ENCODE assay signal across 21 cellular contexts in the genomic region with DNA sequence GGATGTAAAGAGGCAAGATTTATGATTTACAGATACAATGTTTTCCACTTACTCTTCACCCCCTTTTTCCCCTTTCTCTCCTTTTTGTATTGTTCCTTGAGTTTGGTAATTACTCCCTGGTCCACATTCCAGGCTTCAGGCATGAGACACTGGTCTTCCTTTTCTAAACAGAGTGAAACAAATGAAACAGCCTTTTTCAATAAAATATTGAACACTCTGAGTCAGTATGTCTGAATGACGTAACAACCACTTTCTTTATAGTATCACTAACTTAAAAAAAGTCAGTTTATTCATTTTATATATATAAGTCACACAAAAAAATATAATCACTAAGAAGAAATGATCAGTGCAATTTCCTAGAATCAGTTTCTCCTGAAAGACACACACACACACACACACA.
DNase-seq lines count a peak whose midpoint lies in the region; ATAC-seq, FAIRE-seq and TF ChIP-seq lines count a peak whose summit lies in the region.
"Had no signal": no experiment of that assay in that cellular context is flagged by ENCODE, and none has a peak within 500 bp of the region (broad histone marks: within the 10 kb centered on the region; RNA-seq: fewer than 3 reads in every experiment).

No MANE protein-coding gene starts in this region.

- no peak overlapping the region for H3K14ac ChIP-seq in mesenchymal stem cell (ENCODE audit: low read length in 2 of 2)

- H3K18ac ChIP-seq in mesenchymal stem cell (ENCODE audit: low read depth in 1 of 2, low read length in 2 of 2): no peak overlapping the region

- no CpG with 5 or more reads among the region's 1 CpG for WGBS in mesenchymal stem cell

- TF ChIP-seq CTCF in endothelial cell of umbilical vein (IDR thresholded peaks at IDR 0.05; ENCODE audit: extremely low read depth in 1 of 2, insufficient read depth in 1 of 2, low read depth in 1 of 2, low read length in 2 of 2): no peak

- no peak overlapping the region for H2BK5ac ChIP-seq in mesenchymal stem cell (ENCODE audit: low read depth, low read length, poor library complexity, severe bottlenecking)

- no peaks in the 10 kb centered on the region for H4K20me1 ChIP-seq in endothelial cell of umbilical vein (replicated peaks; ENCODE audit: control insufficient read depth, extremely low read depth, insufficient read depth, low read length)

- H3K4me3 ChIP-seq in endothelial cell of umbilical vein (replicated peaks in 1 of 3; ENCODE audit: insufficient read depth in 1 of 3, low read depth in 1 of 3, low read length in 3 of 3) (no peak overlapping the region), mesenchymal stem cell (ENCODE audit: insufficient read depth in 1 of 2, low read depth in 1 of 2, low read length in 2 of 2) (no peak overlapping the region)

- H3K9me3 ChIP-seq in endothelial cell of umbilical vein (replicated peaks; ENCODE audit: control insufficient read depth, insufficient read depth, low read length) (no peaks in the 10 kb centered on the region), mesenchymal stem cell (ENCODE audit: control insufficient read depth, low read length) (no peaks in the 10 kb centered on the region)
- H3K9me3 ChIP-seq: BE2C had no signal

- peak; percentile 12 for FAIRE-seq in endothelial cell of umbilical vein (lab: Jason Lieb, UNC)
- FAIRE-seq: HepG2 had no signal

- H3K23ac ChIP-seq in mesenchymal stem cell (ENCODE audit: low read length in 2 of 2): no peak overlapping the region

- intact Hi-C loops in endothelial cell of umbilical vein (cut with micrococcal nuclease): loop anchor here (5.0 kb wide), 1 partner anchor 81 kb away; the partner anchor contains the start of gene STRN

- no TSS peak for BruUV-seq in endothelial cell of umbilical vein (replicated peaks; lab: Mats Ljungman, UMichigan)

- ATAC-seq in activated naive CD4-positive, alpha-beta T cell treated with anti-CD3 and anti-CD28 coated beads, Interleukin-2, amount 50 U/mL, for 72 hours: no peak
- no peak for ATAC-seq in GM19395 (IDR thresholded peaks at IDR 0.05; ENCODE audit: unreplicated experiment)
- ATAC-seq: HCT116, HepG2, PC-3 had no signal

- TF ChIP-seq POLR2A in endothelial cell of umbilical vein (IDR thresholded peaks at IDR 0.05; ENCODE audit: low read depth, low read length): no peak

- H4K8ac ChIP-seq in mesenchymal stem cell (ENCODE audit: low read length): no peak overlapping the region

- H3K4ac ChIP-seq in mesenchymal stem cell (ENCODE audit: low read depth in 1 of 2, low read length in 2 of 2): no peak overlapping the region

- H2AK5ac ChIP-seq in mesenchymal stem cell (ENCODE audit: low read length, severe bottlenecking): no peak overlapping the region

- dilution Hi-C loops in endothelial cell of umbilical vein (cut with MboI; ENCODE audit: extremely low pct_ligation_motif_present, low sequenced_read_pairs): no loop called here

- H3K27ac ChIP-seq in endothelial cell of umbilical vein (ENCODE audit: insufficient read depth, low read depth, low read length) (peak overlapping the region; percentile 0), mesenchymal stem cell (ENCODE audit: low read length, poor library complexity, severe bottlenecking) (no peak overlapping the region)

- H3K27me3 ChIP-seq in endothelial cell of umbilical vein (ENCODE audit: control insufficient read depth in 2 of 2, insufficient read depth in 2 of 2, low read length in 2 of 2) (no peaks in the 10 kb centered on the region), mesenchymal stem cell (ENCODE audit: control insufficient read depth in 1 of 2, insufficient read depth in 1 of 2, low read length in 2 of 2) (no peaks in the 10 kb centered on the region)
- H3K27me3 ChIP-seq: BE2C had no signal

- no peaks in the 10 kb centered on the region for H3K9me3 Mint-ChIP-seq in activated naive CD4-positive, alpha-beta T cell treated with anti-CD3 and anti-CD28 coated beads, Interleukin-2, amount 50 U/mL, for 72 hours
- H3K9me3 Mint-ChIP-seq: CD4-positive, CD25-positive, alpha-beta regulatory T cell had no signal

- H3K79me2 ChIP-seq in endothelial cell of umbilical vein (ENCODE audit: control insufficient read depth, insufficient read depth, low read length): no peaks in the 10 kb centered on the region

- peak; percentile 52 for DNase-seq in ELR (ENCODE audit: low read depth)
- peak; percentile 42 for DNase-seq in HS-5 (ENCODE audit: low read depth)
- peak; percentile 56 for DNase-seq in endothelial cell of umbilical vein (ENCODE audit: low read depth, low spot score)
- DNase-seq in mesenchymal stem cell: peak; percentile 3
- DNase-seq in activated naive CD4-positive, alpha-beta T cell treated with anti-CD3 and anti-CD28 coated beads, Interleukin-2, amount 50 U/mL, for 72 hours (ENCODE audit: low spot score in 2 of 2): no peak
- DNase-seq in DMS53 (lab: John Stamatoyannopoulos, UW): no peak
- DNase-seq: BE2C; CD4-positive, CD25-positive, alpha-beta regulatory T cell; COR-L47; DMS153; KG1; NCI-H1417; NCI-H187 treated with DMSO at 0.1 percent for 48 hours; NCI-H226; NCI-H526; PC-3; RPMI8226; SIG-M5 had no signal

- H3K9me1 ChIP-seq in endothelial cell of umbilical vein (replicated peaks; ENCODE audit: control insufficient read depth, extremely low read depth, insufficient read depth, low read length): no peaks in the 10 kb centered on the region

- CTCF ChIA-PET in endothelial cell of umbilical vein (lab: Charles Lee): no interaction called here

- H3K9ac ChIP-seq in endothelial cell of umbilical vein (replicated peaks; ENCODE audit: extremely low read depth, insufficient read depth, low read length): no peak overlapping the region
- H3K9ac ChIP-seq in mesenchymal stem cell (ENCODE audit: low read length): no peak overlapping the region

- no peak overlapping the region for H2BK12ac ChIP-seq in mesenchymal stem cell (ENCODE audit: low read length in 2 of 2)

- H3K27ac Mint-ChIP-seq in activated naive CD4-positive, alpha-beta T cell treated with anti-CD3 and anti-CD28 coated beads, Interleukin-2, amount 50 U/mL, for 72 hours: no peak overlapping the region
- H3K27ac Mint-ChIP-seq: CD4-positive, CD25-positive, alpha-beta regulatory T cell had no signal

- H4K91ac ChIP-seq in mesenchymal stem cell (ENCODE audit: low read length): no peak overlapping the region

- H3K4me2 ChIP-seq in endothelial cell of umbilical vein (ENCODE audit: insufficient read depth, low read length): no peak overlapping the region
- H3K4me2 ChIP-seq in mesenchymal stem cell (ENCODE audit: low read length, poor library complexity, severe bottlenecking): no peak overlapping the region

- H2BK15ac ChIP-seq in mesenchymal stem cell (ENCODE audit: low read depth, poor library complexity, severe bottlenecking): no peak overlapping the region

- POLR2A ChIA-PET in endothelial cell of umbilical vein (lab: Charles Lee): no interaction called here

- H3K36me3 ChIP-seq in endothelial cell of umbilical vein (ENCODE audit: control insufficient read depth in 2 of 2, extremely low read depth in 1 of 2, insufficient read depth in 2 of 2, low read length in 2 of 2) (peaks cover 3 to 6% of the 10 kb centered on the region in 2 experiments), mesenchymal stem cell (ENCODE audit: control insufficient read depth in 1 of 2, insufficient read depth in 2 of 2, low read depth in 1 of 2, low read length in 2 of 2) (peaks cover 2 to 56% of the 10 kb centered on the region in 2 experiments)

- H2BK120ac ChIP-seq in mesenchymal stem cell (ENCODE audit: low read depth, low read length): no peak overlapping the region

- H3K79me1 ChIP-seq in mesenchymal stem cell (replicated peaks; ENCODE audit: low read length, poor library complexity, severe bottlenecking): peaks cover 9% of the 10 kb centered on the region

- H2AFZ ChIP-seq in endothelial cell of umbilical vein (ENCODE audit: low read depth, low read length) (no peak overlapping the region), mesenchymal stem cell (ENCODE audit: low read depth, low read length) (no peak overlapping the region)

- peaks cover 5% of the 10 kb centered on the region for H3K4me1 ChIP-seq in endothelial cell of umbilical vein (ENCODE audit: control insufficient read depth, extremely low read depth, insufficient read depth, low read length)
- peaks cover 2% of the 10 kb centered on the region for H3K4me1 ChIP-seq in mesenchymal stem cell (ENCODE audit: control insufficient read depth, insufficient read depth, low read depth, low read length)
- H3K4me1 ChIP-seq: BE2C had no signal

- H3K36me3 Mint-ChIP-seq in activated naive CD4-positive, alpha-beta T cell treated with anti-CD3 and anti-CD28 coated beads, Interleukin-2, amount 50 U/mL, for 72 hours: peaks cover 0 to 6% of the 10 kb centered on the region in 2 donors

TF ChIP-seq in endothelial cell of umbilical vein, 7 proteins besides CTCF, POLR2A, EP300 and RAD21:
- TF ChIP-seq EZH2 (IDR thresholded peaks at IDR 0.05; ENCODE audit: borderline replicate concordance, low read depth, low read length, severe bottlenecking) (no peak), GATA2 (IDR thresholded peaks at IDR 0.05; ENCODE audit: insufficient read depth, insufficient read length, low read depth, low read length) (no peak)

Comparison
In these comparisons a context has a peak if more than half of its experiments do, and no peak if none do; other contexts are left out.
1. DNase-seq: peak in ELR (single experiment), HS-5 (single experiment), endothelial cell of umbilical vein (single experiment) and mesenchymal stem cell (single experiment); none in activated naive CD4-positive, alpha-beta T cell treated with anti-CD3 and anti-CD28 coated beads, Interleukin-2, amount 50 U/mL, for 72 hours (0 of 2) and DMS53 (single experiment).